9 cellular contexts compared by ENCODE assay signal in genomic region chr5:36079200-36079761, GRCh38. TPM values are rescaled to one million over a fixed set of nuclear protein-coding genes. Genes with fewer than 3 reads are reported as not detected.
DNase-seq lines count a peak whose midpoint lies in the region; ATAC-seq and TF ChIP-seq lines count a peak whose summit lies in the region.
"Had no signal": no experiment of that assay in that cellular context is flagged by ENCODE, and none has a peak within 500 bp of the region (broad histone marks: within the 10 kb centered on the region; RNA-seq: fewer than 3 reads in every experiment).

No MANE protein-coding gene starts in this region.

- no peaks in the 10 kb centered on the region for H3K79me2 ChIP-seq in OCI-LY3 (ENCODE audit: low read length)

- H4K20me1 ChIP-seq in OCI-LY3 (ENCODE audit: insufficient read depth, low read length), result no peaks in the 10 kb centered on the region

- in situ Hi-C loops in HAP-1 (cut with MboI; ENCODE audit: low sequenced_read_pairs) (loop anchor here (5.0 kb wide), 1 partner anchor 73 kb away; the partner anchor contains the start of genes LMBRD2 and SKP2), KBM-7 (cut with MboI; ENCODE audit: low pct_unique_long_range_greater_than_20kb, low sequenced_read_pairs) (no loop called here)

- WGBS in right lobe of liver (ENCODE audit: insufficient coverage, low coverage, low lambda C conversion rate, missing lambda C conversion rate), result 8% methylated on average over 10 of the region's 10 CpGs
- 11% methylated on average over 9 of the region's 10 CpGs for WGBS in suprapubic skin

- peak; percentile 77 for TF ChIP-seq CTCF in AG04450 (IDR thresholded peaks at IDR 0.05; ENCODE audit: low read depth, low read length)
- TF ChIP-seq CTCF in GM10266 (IDR thresholded peaks at IDR 0.05; ENCODE audit: control insufficient read depth, insufficient read depth, low read depth, missing control alignments), result peak; percentile 66
- peak; percentile 62 for TF ChIP-seq CTCF in OCI-LY3 (IDR thresholded peaks at IDR 0.05; ENCODE audit: low read depth, low read length)
- peak; percentile 46 for TF ChIP-seq CTCF in colonic mucosa (IDR thresholded peaks at IDR 0.05)
- peak; percentile 63 to 76 (median 70) for TF ChIP-seq CTCF in right lobe of liver (IDR thresholded peaks at IDR 0.05)
- TF ChIP-seq CTCF in suprapubic skin (IDR thresholded peaks at IDR 0.05), result peak in 1 of 2 donors; percentile 59

- CTCF ChIA-PET in AG04450 (lab: Charles Lee), result interaction anchor here (0.6 to 2.8 kb wide), 67 partner anchors 10 to 877 kb away, joined by 3 to 77 read pairs (median 5); partner anchors contain the start of genes LMBRD2, RANBP3L, SKP2 and UGT3A2

- DNase-seq in AG04450 (ENCODE audit: low read depth, low spot score) (peak; percentile 10), GM10266 (ENCODE audit: extremely low spot score) (peak; percentile 55), HAP-1 (ENCODE audit: low spot score in 2 of 2) (peak; percentile 76 to 79), KBM-7 (peak; percentile 71), colonic mucosa (peak; percentile 28), right lobe of liver (no peak), suprapubic skin (ENCODE audit: low spot score in 2 of 2) (no peak)

- no peak for TF ChIP-seq EP300 in suprapubic skin (IDR thresholded peaks at IDR 0.05)

- peak overlapping the region; percentile 97 for H2AFZ ChIP-seq in OCI-LY3 (ENCODE audit: low read depth, low read length)

- H3K9ac ChIP-seq in OCI-LY3 (ENCODE audit: low read length) (no peak overlapping the region), colonic mucosa (ENCODE audit: low read depth in 2 of 2, low read length in 2 of 2) (no peak overlapping the region)

- intact Hi-C loops in colonic mucosa (cut with DNase I), result no loop called here
- intact Hi-C loops in right lobe of liver (cut with DNase I), result no loop called here

- no peak for TF ChIP-seq POLR2A in right lobe of liver (IDR thresholded peaks at IDR 0.05)
- TF ChIP-seq POLR2A in suprapubic skin (IDR thresholded peaks at IDR 0.05), result no peak

- peaks cover 46% of the 10 kb centered on the region for H3K4me1 ChIP-seq in HAP-1
- peaks cover 4% of the 10 kb centered on the region; the same call in 1 of the 2 replicates for H3K4me1 ChIP-seq in OCI-LY3 (ENCODE audit: low read length)
- H3K4me1 ChIP-seq in colonic mucosa, result no peaks in the 10 kb centered on the region
- H3K4me1 ChIP-seq in right lobe of liver, result no peaks in the 10 kb centered on the region
- peaks cover 3% of the 10 kb centered on the region for H3K4me1 ChIP-seq in suprapubic skin

- H3K27ac ChIP-seq in AG04450 (ENCODE audit: low read depth, low read length), result no peak overlapping the region
- H3K27ac ChIP-seq in OCI-LY3 (ENCODE audit: low read length), result no peak overlapping the region
- H3K27ac ChIP-seq in colonic mucosa, result no peak overlapping the region
- no peak overlapping the region for H3K27ac ChIP-seq in right lobe of liver
- H3K27ac ChIP-seq in suprapubic skin, result no peak overlapping the region

- peak; percentile 98 to 99 (median 99) for ATAC-seq in right lobe of liver

- H3K4me3 ChIP-seq in AG04450 (ENCODE audit: low read depth, low read length), result no peak overlapping the region
- peak overlapping the region; percentile 5; the same call in 1 of the 2 replicates for H3K4me3 ChIP-seq in HAP-1
- H3K4me3 ChIP-seq in OCI-LY3 (ENCODE audit: low read length), result peak overlapping the region; percentile 69
- H3K4me3 ChIP-seq in colonic mucosa, result no peak overlapping the region
- H3K4me3 ChIP-seq in right lobe of liver, result no peak overlapping the region
- H3K4me3 ChIP-seq in suprapubic skin, result no peak overlapping the region

- H3K36me3 ChIP-seq in HAP-1 (replicated peaks) (no peaks in the 10 kb centered on the region), OCI-LY3 (replicated peaks; ENCODE audit: low read depth, low read length) (no peaks in the 10 kb centered on the region), colonic mucosa (no peaks in the 10 kb centered on the region), right lobe of liver (no peaks in the 10 kb centered on the region), suprapubic skin (no peaks in the 10 kb centered on the region)

- POLR2A ChIA-PET in AG04450 (lab: Yijun Ruan, JAX), result no interaction called here

- peaks cover 9% of the 10 kb centered on the region for H3K27me3 ChIP-seq in AG04450 (ENCODE audit: control insufficient read depth, insufficient read depth, low read length)
- no peaks in the 10 kb centered on the region for H3K27me3 ChIP-seq in HAP-1 (ENCODE audit: low read depth)
- no peaks in the 10 kb centered on the region for H3K27me3 ChIP-seq in OCI-LY3 (ENCODE audit: low read depth, low read length)
- H3K27me3 ChIP-seq in colonic mucosa, result peaks cover 3% of the 10 kb centered on the region
- H3K27me3 ChIP-seq in right lobe of liver, result no peaks in the 10 kb centered on the region
- peaks cover 8% of the 10 kb centered on the region for H3K27me3 ChIP-seq in suprapubic skin

- peak overlapping the region; percentile 85 for H3K4me2 ChIP-seq in OCI-LY3 (ENCODE audit: low read length)

- H3K9me3 ChIP-seq in AG04450 (ENCODE audit: control insufficient read depth, insufficient read depth, low read length) (no peaks in the 10 kb centered on the region; the same call in 1 of the 2 replicates), HAP-1 (no peaks in the 10 kb centered on the region), OCI-LY3 (ENCODE audit: insufficient read depth, low read length) (no peaks in the 10 kb centered on the region), colonic mucosa (no peaks in the 10 kb centered on the region), right lobe of liver (no peaks in the 10 kb centered on the region), suprapubic skin (no peaks in the 10 kb centered on the region)

RNA-seq across cellular contexts. Expression of gene UGT3A2, which starts 12.6 kb away (rescaled TPM):
- not detected in 2 replicates for polyA plus RNA-seq in AG04450 (2011; rRNA removed)
- not detected in 2 replicates for polyA minus RNA-seq in AG04450 (2011; rRNA and poly(A)+ RNA removed)
- total RNA-seq in colonic mucosa, result not detected
- 1 to 10 TPM in 1 of 6 experiments, under 1 TPM in 1, not detected in 4; 0.43 to 1.0 TPM for total RNA-seq in right lobe of liver
- 10 to 100 TPM in 1 of 4 donors, 1 to 10 TPM in 2, not detected in 1; 5.7 to 17.8 (median 7.8) TPM for total RNA-seq in suprapubic skin
- total RNA-seq: T-cell had no signal

Comparison
In these comparisons a context has a peak if more than half of its experiments do, and no peak if none do; other contexts are left out.
1. DNase-seq: peak in AG04450 (single experiment), GM10266 (single experiment), HAP-1 (2 of 2), KBM-7 (single experiment) and colonic mucosa (single experiment); none in right lobe of liver (0 of 3) and suprapubic skin (0 of 2).
2. H3K4me3 ChIP-seq: peak in HAP-1 (single experiment) and OCI-LY3 (single experiment); none in AG04450 (single experiment), colonic mucosa (single experiment), right lobe of liver (0 of 3) and suprapubic skin (single experiment).